In genomic region chr4:155777971-155778710, GRCh38 we compare ENCODE assay signal across 16 cellular contexts.
DNase-seq lines count a peak whose midpoint lies in the region; ATAC-seq and TF ChIP-seq lines count a peak whose summit lies in the region.
"Had no signal": no experiment of that assay in that cellular context is flagged by ENCODE, and none has a peak within 500 bp of the region (broad histone marks: within the 10 kb centered on the region; RNA-seq: fewer than 3 reads in every experiment).

No MANE protein-coding gene starts in this region.

- ATAC-seq in GM21390 (IDR thresholded peaks at IDR 0.05; ENCODE audit: unreplicated experiment): no peak

- peak; percentile 4 for DNase-seq in HCEC 1CT
- DNase-seq in caudate nucleus (lab: John Stamatoyannopoulos, UW): no peak
- DNase-seq in left kidney (ENCODE audit: low read depth, low spot score): peak; percentile 32
- DNase-seq in superior temporal gyrus (ENCODE audit: extremely low spot score): peak; percentile 73
- DNase-seq in RKO (ENCODE audit: low spot score): no peak
- DNase-seq in GM20000 (ENCODE audit: low spot score): no peak
- no peak for DNase-seq in NCI-H1417 (lab: John Stamatoyannopoulos, UW)
- DNase-seq: activated CD4-positive, alpha-beta T cell treated with anti-CD3 and anti-CD28 coated beads for 1 hour; activated T-cell treated with anti-CD3 and anti-CD28 coated beads, Interleukin-2, amount 50 U/mL, for 24 hours; adrenal gland; effector CD8-positive, alpha-beta T cell; H7; hippocampal formation; midbrain; stimulated activated CD4-positive, alpha-beta T cell treated with anti-CD3 and anti-CD28 coated beads, Interleukin-2, amount 100 ng/mL, for 24 hours had no signal

- no peak for TF ChIP-seq CTCF in GM20000 (IDR thresholded peaks at IDR 0.05; ENCODE audit: extremely low read depth, missing control alignments)

- H3K27ac ChIP-seq in caudate nucleus (ENCODE audit: low read depth, low read length): peak overlapping the region; percentile 28
- H3K27ac ChIP-seq: adrenal gland had no signal

Comparison
In these comparisons a context has a peak if more than half of its experiments do, and no peak if none do; other contexts are left out.
1. DNase-seq: peak in HCEC 1CT (single experiment), left kidney (single experiment) and superior temporal gyrus (single experiment); none in caudate nucleus (0 of 61), RKO (single experiment), GM20000 (single experiment) and NCI-H1417 (0 of 3).